Comparison of ENCODE assay signal across 5 cellular contexts in the genomic region with DNA sequence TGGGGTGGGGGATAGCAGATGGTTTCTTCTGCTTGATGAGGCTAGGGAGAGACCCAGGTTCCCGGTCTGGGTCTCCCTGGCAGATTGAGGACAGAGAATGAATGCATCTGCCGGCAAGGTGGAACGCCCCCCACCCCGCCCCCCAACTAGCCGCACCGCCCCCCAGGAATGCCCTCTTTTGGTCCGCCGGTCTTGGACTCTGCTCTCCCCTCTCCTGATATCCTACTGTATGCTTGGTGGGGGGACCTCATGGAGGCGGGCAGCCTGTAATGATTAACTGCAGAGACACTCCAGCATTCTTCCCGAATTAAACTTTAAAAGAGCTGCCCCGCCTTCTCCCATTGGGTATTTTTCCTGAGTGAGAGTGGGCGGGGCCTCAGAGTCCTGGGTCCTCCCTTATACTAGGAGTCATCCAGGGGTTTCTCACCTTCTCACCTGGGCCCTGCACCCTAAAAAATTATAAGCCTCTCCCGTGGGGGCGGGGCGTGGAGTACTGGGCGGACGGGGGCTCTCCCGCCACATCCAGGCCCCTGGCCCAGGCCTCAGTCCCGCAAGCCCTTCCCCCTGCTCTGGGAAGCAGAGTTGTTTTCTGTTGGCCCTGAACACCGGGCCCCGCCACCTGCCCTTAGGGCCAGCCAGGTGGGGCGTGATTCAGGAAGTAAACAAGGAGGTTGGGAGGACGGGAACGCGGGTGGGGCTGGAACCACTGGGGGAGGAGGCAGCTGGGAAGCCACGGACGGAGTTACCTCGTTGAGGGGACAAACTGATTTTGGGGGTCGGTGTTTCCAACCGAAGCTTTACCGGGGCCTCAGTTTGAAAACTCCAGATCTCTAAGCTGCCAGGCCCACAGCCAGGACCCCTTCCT.
DNase-seq lines count a peak whose midpoint lies in the region; ATAC-seq and TF ChIP-seq lines count a peak whose summit lies in the region.

No MANE protein-coding gene starts in this region.

- H3K4me3 ChIP-seq in choroid plexus epithelial cell (ENCODE audit: low read depth, low read length): peak overlapping the region; percentile 35
- peak overlapping the region; percentile 68 for H3K4me3 ChIP-seq in rectal smooth muscle tissue (ENCODE audit: low read length)

- peaks cover 21% of the 10 kb centered on the region for H3K27me3 ChIP-seq in rectal smooth muscle tissue (ENCODE audit: control insufficient read depth, insufficient read depth, low read length)

- H3K27ac ChIP-seq in rectal smooth muscle tissue (ENCODE audit: low read depth, low read length): no peak overlapping the region

- TF ChIP-seq CTCF in choroid plexus epithelial cell (conservative IDR thresholded peaks at IDR 0.05; ENCODE audit: low read depth, low read length): no peak

- no peak overlapping the region for H3K9ac ChIP-seq in rectal smooth muscle tissue (ENCODE audit: low read length)

- peaks cover 2% of the 10 kb centered on the region for H3K36me3 ChIP-seq in rectal smooth muscle tissue (ENCODE audit: control insufficient read depth, insufficient read depth, low read length)

- peak; percentile 25 to 51 for DNase-seq in NCI-H187 (lab: John Stamatoyannopoulos, UW)
- DNase-seq in choroid plexus epithelial cell (ENCODE audit: low read depth): no peak
- DNase-seq in iPS-NIHi7 (ENCODE audit: extremely low spot score): no peak

- H3K4me1 ChIP-seq in rectal smooth muscle tissue (ENCODE audit: control insufficient read depth, insufficient read depth, low read length): no peaks in the 10 kb centered on the region

- no peak for ATAC-seq in HG03457 (IDR thresholded peaks at IDR 0.05; ENCODE audit: unreplicated experiment)

Comparison
In these comparisons a context has a peak if more than half of its experiments do, and no peak if none do; other contexts are left out.
1. DNase-seq: peak in NCI-H187 (2 of 2); none in choroid plexus epithelial cell (single experiment) and iPS-NIHi7 (single experiment).